Comparison of ENCODE assay signal across 22 cellular contexts in the genomic region with DNA sequence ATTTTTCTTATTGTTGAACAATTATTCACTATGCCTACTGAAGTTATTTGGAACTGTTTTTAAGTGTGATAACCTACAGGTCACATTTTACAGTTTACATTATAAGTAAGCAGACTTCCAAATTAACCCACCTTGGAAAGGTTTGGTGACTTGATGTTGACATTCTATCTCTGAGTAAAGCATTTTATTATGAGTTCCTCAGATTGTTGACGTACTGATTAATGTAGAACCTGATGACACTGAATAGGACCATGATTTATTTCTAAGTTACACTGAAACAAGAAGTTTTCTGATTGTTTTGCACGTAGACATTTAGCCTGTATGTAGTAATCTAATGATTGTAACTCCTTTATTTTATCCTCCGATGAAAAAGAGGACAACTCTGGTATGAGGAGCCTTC. TPM values are rescaled to one million over a fixed set of nuclear protein-coding genes. Genes with fewer than 3 reads are reported as not detected.
DNase-seq lines count a peak whose midpoint lies in the region; ATAC-seq, FAIRE-seq and TF ChIP-seq lines count a peak whose summit lies in the region.
"Had no signal": no experiment of that assay in that cellular context is flagged by ENCODE, and none has a peak within 500 bp of the region (broad histone marks: within the 10 kb centered on the region; RNA-seq: fewer than 3 reads in every experiment).

No MANE protein-coding gene starts in this region.

- BruUV-seq in Calu3 (replicated peaks; lab: Mats Ljungman, UMichigan): no TSS peak

- H3K27ac ChIP-seq in A549: peak overlapping the region; percentile 85 to 87
- H3K27ac ChIP-seq: SJCRH30 had no signal

- DNase-seq in A549 (ENCODE audit: low read depth in 1 of 2, low spot score in 1 of 2): no peak
- DNase-seq in Calu3: no peak
- DNase-seq in OCI-M1 (lab: John Stamatoyannopoulos, UW): peak; percentile 35
- peak; percentile 21 for DNase-seq in fibroblast of villous mesenchyme (ENCODE audit: low read depth)
- DNase-seq in EL: no peak
- no peak for DNase-seq in H4 (ENCODE audit: low spot score)
- DNase-seq: CD4-positive, alpha-beta T cell; Kasumi-1; MM.1S; NCI-H1048; NCI-H1417 treated with DMSO at 0.1 percent for 48 hours; NCI-H446; NCI-H69; NK-92 treated with Interleukin-12 subunit alpha and Interleukin-12 subunit beta, amount 100 ng/mL, for 24 hours; T-helper 1 cell had no signal

- peak overlapping the region; percentile 91 for H3K27ac Mint-ChIP-seq in Calu3 (ENCODE audit: unreplicated experiment)
- H3K27ac Mint-ChIP-seq: CD4-positive, alpha-beta T cell had no signal

- ATAC-seq in A549 (no peak), GM19035 (IDR thresholded peaks at IDR 0.05; ENCODE audit: unreplicated experiment) (no peak)

- TF ChIP-seq CTCF in A549 (IDR thresholded peaks at IDR 0.05): no peak
- no peak for TF ChIP-seq CTCF in Calu3 (IDR thresholded peaks at IDR 0.05; ENCODE audit: unreplicated experiment)
- TF ChIP-seq CTCF in fibroblast of villous mesenchyme (IDR thresholded peaks at IDR 0.05; ENCODE audit: insufficient read depth, low read depth, low read length): no peak

- TF ChIP-seq RAD21 in A549 (conservative IDR thresholded peaks at IDR 0.05 in 1 of 2, IDR thresholded peaks at IDR 0.05 in 1 of 2): no peak

- H3K4me3 Mint-ChIP-seq in Calu3 (ENCODE audit: low read depth, unreplicated experiment): no peak overlapping the region
- H3K4me3 Mint-ChIP-seq: CD4-positive, alpha-beta T cell had no signal

- peak overlapping the region; percentile 43; the same call in 2 of the 3 replicates for H3K4me2 ChIP-seq in A549

- intact Hi-C loops in Calu3 (cut with micrococcal nuclease; ENCODE audit: unreplicated experiment): no loop called here

- peaks cover 29% of the 10 kb centered on the region for H3K4me1 ChIP-seq in A549

- WGBS in A549 (ENCODE audit: missing lambda C conversion rate): 42% methylated on average over 3 of the region's 3 CpGs

- H3K36me3 Mint-ChIP-seq in Calu3 (ENCODE audit: insufficient read depth, unreplicated experiment): peaks cover 6% of the 10 kb centered on the region

- H3K27me3 Mint-ChIP-seq in Calu3 (ENCODE audit: unreplicated experiment): no peaks in the 10 kb centered on the region
- H3K27me3 Mint-ChIP-seq: CD4-positive, alpha-beta T cell had no signal

- POLR2A ChIA-PET in A549 (lab: Yijun Ruan, JAX): interaction anchor here (1.4 to 1.9 kb wide), 3 partner anchors 17 to 57 kb away, joined by 5 to 16 read pairs (median 7); a partner anchor contains a TSS

- TF ChIP-seq EP300 in A549 (IDR thresholded peaks at IDR 0.05): no peak

- H3K4me3 ChIP-seq in A549 (no peak overlapping the region), fibroblast of villous mesenchyme (ENCODE audit: low read depth, low read length) (no peak overlapping the region)
- H3K4me3 ChIP-seq: SJCRH30 had no signal

- CTCF ChIA-PET in A549 (lab: Yijun Ruan, JAX): interaction anchor here (0.6 to 2.9 kb wide), 6 partner anchors 11 to 148 kb away, joined by 3 to 17 read pairs (median 6); a partner anchor contains a TSS
- CTCF ChIA-PET in Calu3 (lab: Charles Lee): interaction anchor here (0.7 to 1.1 kb wide), 3 partner anchors 11 to 57 kb away, joined by 3 to 6 read pairs (median 3); a partner anchor contains a TSS

- H3K4me1 Mint-ChIP-seq in Calu3 (ENCODE audit: low read depth, unreplicated experiment): peaks cover 7% of the 10 kb centered on the region

- TF ChIP-seq POLR2A in A549 (IDR thresholded peaks at IDR 0.05; ENCODE audit: low read length): no peak

- FAIRE-seq in A549 (lab: Jason Lieb, UNC): no peak
- FAIRE-seq: A204.1, GM18507, RCC 7860 had no signal

- no peaks in the 10 kb centered on the region for H3K9me3 Mint-ChIP-seq in Calu3 (ENCODE audit: low read depth, unreplicated experiment)

- H3K9me3 ChIP-seq in A549: no peaks in the 10 kb centered on the region
- H3K9me3 ChIP-seq: SJCRH30 had no signal

TF ChIP-seq in A549, 52 proteins besides CTCF, POLR2A, EP300 and RAD21:
- TF ChIP-seq HOXA7 (CRISPR knock-in tag; IDR thresholded peaks at IDR 0.05): no peak
- TF ChIP-seq, protein P1, sequence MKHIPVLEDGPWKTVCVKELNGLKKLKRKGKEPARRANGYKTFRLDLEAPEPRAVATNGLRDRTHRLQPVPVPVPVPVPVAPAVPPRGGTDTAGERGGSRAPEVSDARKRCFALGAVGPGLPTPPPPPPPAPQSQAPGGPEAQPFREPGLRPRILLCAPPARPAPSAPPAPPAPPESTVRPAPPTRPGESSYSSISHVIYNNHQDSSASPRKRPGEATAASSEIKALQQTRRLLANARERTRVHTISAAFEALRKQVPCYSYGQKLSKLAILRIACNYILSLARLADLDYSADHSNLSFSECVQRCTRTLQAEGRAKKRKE (CRISPR knock-in tag; IDR thresholded peaks at IDR 0.05; ENCODE audit: low read depth): no peak
- no peak for TF ChIP-seq CBX2 (IDR thresholded peaks at IDR 0.05; ENCODE audit: borderline replicate concordance, low read depth)
- TF ChIP-seq, protein P2, sequence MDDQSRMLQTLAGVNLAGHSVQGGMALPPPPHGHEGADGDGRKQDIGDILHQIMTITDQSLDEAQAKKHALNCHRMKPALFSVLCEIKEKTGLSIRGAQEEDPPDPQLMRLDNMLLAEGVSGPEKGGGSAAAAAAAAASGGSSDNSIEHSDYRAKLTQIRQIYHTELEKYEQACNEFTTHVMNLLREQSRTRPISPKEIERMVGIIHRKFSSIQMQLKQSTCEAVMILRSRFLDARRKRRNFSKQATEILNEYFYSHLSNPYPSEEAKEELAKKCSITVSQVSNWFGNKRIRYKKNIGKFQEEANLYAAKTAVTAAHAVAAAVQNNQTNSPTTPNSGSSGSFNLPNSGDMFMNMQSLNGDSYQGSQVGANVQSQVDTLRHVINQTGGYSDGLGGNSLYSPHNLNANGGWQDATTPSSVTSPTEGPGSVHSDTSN (IDR thresholded peaks at IDR 0.05): no peak
- TF ChIP-seq JUN (IDR thresholded peaks at IDR 0.05): no peak
- TF ChIP-seq NPAS2 (CRISPR knock-in tag; IDR thresholded peaks at IDR 0.05; ENCODE audit: borderline replicate concordance): no peak
- TF ChIP-seq BHLHE40 (IDR thresholded peaks at IDR 0.05; ENCODE audit: low read depth, low read length): no peak
- no peak for TF ChIP-seq JUNB (IDR thresholded peaks at IDR 0.05)
- TF ChIP-seq, protein P3, sequence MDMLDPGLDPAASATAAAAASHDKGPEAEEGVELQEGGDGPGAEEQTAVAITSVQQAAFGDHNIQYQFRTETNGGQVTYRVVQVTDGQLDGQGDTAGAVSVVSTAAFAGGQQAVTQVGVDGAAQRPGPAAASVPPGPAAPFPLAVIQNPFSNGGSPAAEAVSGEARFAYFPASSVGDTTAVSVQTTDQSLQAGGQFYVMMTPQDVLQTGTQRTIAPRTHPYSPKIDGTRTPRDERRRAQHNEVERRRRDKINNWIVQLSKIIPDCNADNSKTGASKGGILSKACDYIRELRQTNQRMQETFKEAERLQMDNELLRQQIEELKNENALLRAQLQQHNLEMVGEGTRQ (IDR thresholded peaks at IDR 0.05): no peak
- TF ChIP-seq HDAC2 (IDR thresholded peaks at IDR 0.05): no peak
- no peak for TF ChIP-seq ESRRA (IDR thresholded peaks at IDR 0.05; ENCODE audit: borderline replicate concordance, low read length)
- no peak for TF ChIP-seq CBX8 (IDR thresholded peaks at IDR 0.05)
- TF ChIP-seq ZSCAN20 (CRISPR knock-in tag; IDR thresholded peaks at IDR 0.05): no peak

RNA-seq across cellular contexts. Expression of a gene that starts 17.0 kb away (rescaled TPM):
- 14.9 and 17.9 TPM in 2 replicates for polyA plus RNA-seq in A549 (2011; rRNA removed)
- polyA plus RNA-seq in A549 (2012; cell fraction: cytosol; rRNA removed): 16.5 and 19.9 TPM in 2 replicates
- 19.9 and 29.2 TPM in 2 replicates for polyA plus RNA-seq in A549 (2012; cell fraction: nucleus; rRNA removed)
- 5.1 to 5.5 TPM (median 5.2 TPM) in 3 replicates for polyA plus RNA-seq in A549 (2017; fragmentation: RNase III; extraction: RNeasy Plus Mini Kit Qiagen cat#74134 plus additional on column Dnase treatment)
- polyA minus RNA-seq in A549 (2011; rRNA and poly(A)+ RNA removed): 7.2 and 7.9 TPM in 2 replicates
- 80.8 and 153 TPM in 2 replicates for total RNA-seq in Calu3 (2022)
- 0.32 and 3.0 TPM in 2 replicates for total RNA-seq in fibroblast of villous mesenchyme
- 0.53 and 3.8 TPM in 2 replicates for total RNA-seq in H4 (2014; rRNA removed; shearing (Covaris generic))

RNA-seq across cellular contexts. Expression of a gene that starts 43.5 kb away (rescaled TPM):
- polyA plus RNA-seq in A549 (2011; rRNA removed): 59.5 and 122 TPM in 2 replicates
- 75.6 and 94.7 TPM in 2 replicates for polyA plus RNA-seq in A549 (2012; cell fraction: cytosol; rRNA removed)
- polyA plus RNA-seq in A549 (2012; cell fraction: nucleus; rRNA removed): 202 and 263 TPM in 2 replicates
- polyA plus RNA-seq in A549 (2017; fragmentation: RNase III; extraction: RNeasy Plus Mini Kit Qiagen cat#74134 plus additional on column Dnase treatment): 9.3 to 10.6 TPM (median 9.4 TPM) in 3 replicates
- polyA minus RNA-seq in A549 (2011; rRNA and poly(A)+ RNA removed): 17.2 and 37.1 TPM in 2 replicates
- total RNA-seq in Calu3 (2022): 110 and 189 TPM in 2 replicates
- total RNA-seq in fibroblast of villous mesenchyme: 1.3 and 3.5 TPM in 2 replicates
- total RNA-seq in H4 (2014; rRNA removed; shearing (Covaris generic)): 3.3 and 6.9 TPM in 2 replicates
- total RNA-seq: H7 had no signal

RNA-seq across cellular contexts. Expression of a gene that starts 57.0 kb away (rescaled TPM):
- polyA plus RNA-seq in A549 (2011; rRNA removed) (116 and 195 TPM in 2 replicates), A549 (2017; fragmentation: RNase III; extraction: RNeasy Plus Mini Kit Qiagen cat#74134 plus additional on column Dnase treatment) (107 to 127 TPM (median 120 TPM) in 3 replicates)
- polyA plus RNA-seq in A549 (2012; cell fraction: cytosol; rRNA removed): 38.0 and 38.2 TPM in 2 replicates
- 38.7 and 41.7 TPM in 2 replicates for polyA plus RNA-seq in A549 (2012; cell fraction: nucleus; rRNA removed)
- 24.8 and 27.2 TPM in 2 replicates for polyA minus RNA-seq in A549 (2011; rRNA and poly(A)+ RNA removed)
- total RNA-seq in Calu3 (2022) (1,110 and 1,906 TPM in 2 replicates), fibroblast of villous mesenchyme (0.32 and 2.2 TPM in 2 replicates)
- total RNA-seq in H4 (2014; rRNA removed; shearing (Covaris generic)): not detected in 2 replicates
- total RNA-seq: CD4-positive, alpha-beta T cell; Daoy; SJCRH30 had no signal

Comparison
In these comparisons a context has a peak if more than half of its experiments do, and no peak if none do; other contexts are left out.
1. DNase-seq: peak in OCI-M1 (single experiment) and fibroblast of villous mesenchyme (single experiment); none in A549 (0 of 2), Calu3 (single experiment), EL (single experiment) and H4 (single experiment).
2. RNA of a gene that starts 17.0 kb away (total RNA-seq): 80.8 to 153 TPM in Calu3; 0.53 to 3.8 TPM in H4 and 0.32 to 3.0 TPM in fibroblast of villous mesenchyme; every median in the first group is over 10 times any median in the second.
3. RNA of a gene that starts 43.5 kb away (total RNA-seq): 110 to 189 TPM in Calu3; 3.3 to 6.9 TPM in H4 and 1.3 to 3.5 TPM in fibroblast of villous mesenchyme; every median in the first group is over 10 times any median in the second.
4. RNA of a gene that starts 57.0 kb away (total RNA-seq): 1,110 to 1,906 TPM in Calu3; 0.32 to 2.2 TPM in fibroblast of villous mesenchyme and not detected in H4; every median in the first group is over 100 times any median in the second.